Comparison of ENCODE assay signal across 11 cellular contexts in the genomic region with DNA sequence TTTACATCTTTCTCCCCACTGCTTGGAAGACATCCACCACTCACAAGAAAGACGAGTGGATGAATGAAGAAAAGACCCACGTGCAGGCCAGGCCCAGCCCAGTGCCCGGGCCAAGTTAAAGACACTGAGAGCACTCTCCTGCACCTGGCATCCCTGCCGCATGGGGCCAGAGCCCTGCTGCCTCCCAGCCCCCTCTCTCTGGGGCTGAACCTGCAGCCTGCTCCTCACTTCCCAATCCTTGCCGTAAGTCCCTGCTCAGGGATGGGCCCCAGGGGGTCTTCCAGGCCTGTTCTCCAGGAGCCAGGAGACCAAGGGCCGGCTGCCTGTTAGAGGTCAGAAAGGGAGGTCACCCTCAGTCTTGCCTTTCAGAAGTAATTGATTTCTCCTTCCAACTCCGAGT.
"Had no signal": no experiment of that assay in that cellular context is flagged by ENCODE, and none has a peak within 500 bp of the region (broad histone marks: within the 10 kb centered on the region; RNA-seq: fewer than 3 reads in every experiment).

No MANE protein-coding gene starts in this region.

- DNase-seq: activated CD4-positive, alpha-beta T cell treated with anti-CD3 and anti-CD28 coated beads, Interleukin-2, amount 10 ng/mL, durations not matched to agents 7 days and 5 days; activated CD4-positive, CD25-positive, alpha-beta regulatory T cell; activated naive CD4-positive, alpha-beta T cell treated with anti-CD3 and anti-CD28 coated beads for 36 hours; activated T-cell treated with anti-CD3 and anti-CD28 coated beads for 4 hours; gastrocnemius medialis; tibial artery had no signal

- H3K27me3 ChIP-seq: cardiac muscle cell, vagina had no signal

- H3K4me1 ChIP-seq: gastrocnemius medialis, vagina had no signal

- H3K27ac ChIP-seq: cardiac muscle cell, gastrocnemius medialis, neutrophil, tibial artery, vagina had no signal

- H3K36me3 ChIP-seq: cardiac muscle cell, gastrocnemius medialis, neutrophil, tibial artery, vagina had no signal

- H3K9me3 ChIP-seq: gastrocnemius medialis, neutrophil, tibial artery, vagina had no signal

- ATAC-seq: activated T-helper 17 cell treated with anti-CD3 and anti-CD28 coated beads, Interleukin-2, amount 50 U/mL, for 72 hours; gastrocnemius medialis; stimulated activated memory B cell treated with anti-CD40 and anti-IgM and Interleukin-4, amounts not matched to agents 10 μg/mL and 1 μg/mL and 100 μg/mL, for 72 hours had no signal

- H3K4me3 ChIP-seq: cardiac muscle cell, gastrocnemius medialis, tibial artery, vagina had no signal
